ENCODE assay signal across 8 cellular contexts in genomic region chr10:17643755-17644484, GRCh38. TPM values are rescaled to one million over a fixed set of nuclear protein-coding genes. Genes with fewer than 3 reads are reported as not detected.
DNase-seq lines count a peak whose midpoint lies in the region; ATAC-seq and TF ChIP-seq lines count a peak whose summit lies in the region.

Gene STAM, plus strand, starts transcription at chr10:17644151. Its CDS starts 189 bp downstream, at chr10:17644340.

- DNase-seq in DMS153 (lab: John Stamatoyannopoulos, UW) (peak; percentile 63), OCI-M1 (lab: John Stamatoyannopoulos, UW) (peak; percentile 95), activated T-cell treated with anti-CD3 and anti-CD28 coated beads for 24 hours (ENCODE audit: low read depth) (peak; percentile 89), epithelial cell of esophagus (ENCODE audit: low read depth) (peak; percentile 93)
- DNase-seq in stimulated activated CD8-positive, alpha-beta memory T cell treated with anti-CD3 and anti-CD28 coated beads, Interleukin-4, amount 100 ng/mL, for 1 hour (ENCODE audit: low read depth in 2 of 2, low spot score in 1 of 2): peak; percentile 77 to 83

- H3K4me1 ChIP-seq in mononuclear cell (ENCODE audit: insufficient read depth, low read length): peaks cover 53% of the 10 kb centered on the region

- H3K4me3 ChIP-seq in epithelial cell of esophagus (ENCODE audit: low read length): peak within 1 kb of the TSS; percentile 90
- H3K4me3 ChIP-seq in mononuclear cell (ENCODE audit: low read length): peak within 1 kb of the TSS; percentile 77

- H3K9me3 Mint-ChIP-seq in IgD-negative memory B cell: peaks cover 0 to 3% (median 0%) of the 10 kb centered on the region in 3 donors

- H3K9me3 ChIP-seq in mononuclear cell (ENCODE audit: low read depth, low read length): no peaks in the 10 kb centered on the region

- H3K27ac Mint-ChIP-seq in IgD-negative memory B cell: peak within 1 kb of the TSS; percentile 99 to 100 (median 100)

- peak; percentile 90 for ATAC-seq in GM21576 (IDR thresholded peaks at IDR 0.05; ENCODE audit: unreplicated experiment)

- no peaks in the 10 kb centered on the region for H3K27me3 ChIP-seq in mononuclear cell (ENCODE audit: insufficient read depth, low read length)

- TF ChIP-seq CTCF in epithelial cell of esophagus (IDR thresholded peaks at IDR 0.05; ENCODE audit: insufficient read depth, low read depth, low read length, missing control alignments): peak; percentile 2

- H3K27me3 Mint-ChIP-seq in IgD-negative memory B cell: no peaks in the 10 kb centered on the region

- H3K36me3 Mint-ChIP-seq in IgD-negative memory B cell: peaks cover 6% of the 10 kb centered on the region

- H3K4me1 Mint-ChIP-seq in IgD-negative memory B cell: peaks cover 25 to 43% (median 42%) of the 10 kb centered on the region in 3 donors

- peak within 1 kb of the TSS; percentile 98 to 100 (median 100) for H3K4me3 Mint-ChIP-seq in IgD-negative memory B cell

RNA-seq across cellular contexts. Expression of gene STAM, which starts in this region (rescaled TPM):
- 6.5 TPM for polyA plus RNA-seq in IgD-negative memory B cell
- total RNA-seq in mononuclear cell: 51.2 TPM

Comparison
In these comparisons a context has a peak if more than half of its experiments do, and no peak if none do; other contexts are left out.
1. Peak in every context shown above with its lines: DNase-seq, ATAC-seq and H3K4me3 ChIP-seq.